11 cellular contexts compared by ENCODE assay signal in genomic region chr4:174260099-174260498, GRCh38.
DNase-seq lines count a peak whose midpoint lies in the region; ATAC-seq lines count a peak whose summit lies in the region.
"Had no signal": no experiment of that assay in that cellular context is flagged by ENCODE, and none has a peak within 500 bp of the region (broad histone marks: within the 10 kb centered on the region; RNA-seq: fewer than 3 reads in every experiment).

No MANE protein-coding gene starts in this region.

- ATAC-seq in HG03039 (IDR thresholded peaks at IDR 0.05; ENCODE audit: unreplicated experiment), result no peak

- DNase-seq in ELR (ENCODE audit: low read depth) (peak; percentile 28), HCEC 1CT (peak; percentile 48), NCI-H82 treated with DMSO at 0.1 percent for 48 hours (lab: John Stamatoyannopoulos, UW; ENCODE audit: unreplicated experiment) (peak; percentile 31), iris pigment epithelial cell (ENCODE audit: low read depth) (peak; percentile 94), T1000 (lab: John Stamatoyannopoulos, UW) (no peak), hippocampal formation (lab: John Stamatoyannopoulos, UW) (no peak)
- no peak for DNase-seq in stimulated activated naive CD4-positive, alpha-beta T cell (lab: John Stamatoyannopoulos, UW)
- DNase-seq: activated naive CD4-positive, alpha-beta T cell treated with anti-CD3 and anti-CD28 coated beads, Interleukin-2, amount 10 ng/mL, durations not matched to agents 7 days and 5 days; COR-L47; NCI-H510A had no signal

Comparison
In these comparisons a context has a peak if more than half of its experiments do, and no peak if none do; other contexts are left out.
1. DNase-seq: peak in ELR (single experiment), HCEC 1CT (single experiment), NCI-H82 treated with DMSO at 0.1 percent for 48 hours (single experiment) and iris pigment epithelial cell (single experiment); none in stimulated activated naive CD4-positive, alpha-beta T cell (0 of 6), T1000 (single experiment) and hippocampal formation (0 of 2).